13 cellular contexts compared by ENCODE assay signal in genomic region chr5:13218518-13218917, GRCh38.
DNase-seq lines count a peak whose midpoint lies in the region; ATAC-seq and TF ChIP-seq lines count a peak whose summit lies in the region.
"Had no signal": no experiment of that assay in that cellular context is flagged by ENCODE, and none has a peak within 500 bp of the region (broad histone marks: within the 10 kb centered on the region; RNA-seq: fewer than 3 reads in every experiment).

No MANE protein-coding gene starts in this region.

- intact Hi-C loops in psoas muscle (cut with DNase I), result no loop called here

- H3K27me3 Mint-ChIP-seq in chondrocyte (ENCODE audit: low read depth), result no peaks in the 10 kb centered on the region
- H3K27me3 Mint-ChIP-seq: central memory CD8-positive, alpha-beta T cell; stimulated activated naive B cell treated with anti-CD40 and anti-IgM and Interleukin-4, amounts not matched to agents 10 μg/mL and 1 μg/mL and 100 μg/mL, for 72 hours had no signal

- H3K9me3 ChIP-seq in psoas muscle, result peaks cover 2% of the 10 kb centered on the region

- no peaks in the 10 kb centered on the region for H3K9me3 Mint-ChIP-seq in chondrocyte (ENCODE audit: low read depth)
- H3K9me3 Mint-ChIP-seq: central memory CD8-positive, alpha-beta T cell had no signal

- H3K36me3 ChIP-seq in psoas muscle (ENCODE audit: insufficient read depth in 1 of 2, low read depth in 1 of 2), result no peaks in the 10 kb centered on the region

- H3K4me1 ChIP-seq in psoas muscle, result no peaks in the 10 kb centered on the region

- H3K27me3 ChIP-seq in psoas muscle (ENCODE audit: insufficient read depth in 3 of 3, low read length in 2 of 3), result no peaks in the 10 kb centered on the region

- H3K4me1 Mint-ChIP-seq in chondrocyte (ENCODE audit: low read depth), result no peaks in the 10 kb centered on the region
- H3K4me1 Mint-ChIP-seq: central memory CD8-positive, alpha-beta T cell; stimulated activated naive B cell treated with anti-CD40 and anti-IgM and Interleukin-4, amounts not matched to agents 10 μg/mL and 1 μg/mL and 100 μg/mL, for 72 hours had no signal

- no peak for ATAC-seq in HG03280 (IDR thresholded peaks at IDR 0.05; ENCODE audit: unreplicated experiment)
- ATAC-seq in psoas muscle, result no peak

- 74 to 77% (median 76%) methylated on average over 2 of the region's 2 CpGs for WGBS in psoas muscle, 3 donors

- TF ChIP-seq CTCF in chondrocyte (IDR thresholded peaks at IDR 0.05) (peak; percentile 10), retinal pigment epithelial cell (conservative IDR thresholded peaks at IDR 0.05; ENCODE audit: low read depth, low read length) (peak; percentile 22), psoas muscle (IDR thresholded peaks at IDR 0.05) (no peak)

- H3K4me3 ChIP-seq in retinal pigment epithelial cell (ENCODE audit: low read length), result no peak overlapping the region
- no peak overlapping the region for H3K4me3 ChIP-seq in psoas muscle

- H3K36me3 Mint-ChIP-seq in chondrocyte (ENCODE audit: low read depth), result no peaks in the 10 kb centered on the region
- H3K36me3 Mint-ChIP-seq: stimulated activated naive B cell treated with anti-CD40 and anti-IgM and Interleukin-4, amounts not matched to agents 10 μg/mL and 1 μg/mL and 100 μg/mL, for 72 hours had no signal

- no peak overlapping the region for H3K27ac ChIP-seq in psoas muscle
- H3K27ac ChIP-seq: KMS-11 had no signal

- DNase-seq in NCI-H82 (lab: John Stamatoyannopoulos, UW), result peak; percentile 9
- DNase-seq in NCI-H82 treated with DMSO at 0.1 percent for 48 hours (lab: John Stamatoyannopoulos, UW; ENCODE audit: unreplicated experiment), result no peak
- peak; percentile 3 for DNase-seq in MV-4-11 (lab: John Stamatoyannopoulos, UW)
- no peak for DNase-seq in chondrocyte (ENCODE audit: low spot score)
- DNase-seq in retinal pigment epithelial cell (ENCODE audit: low read depth), result no peak
- no peak for DNase-seq in COR-L47 (lab: John Stamatoyannopoulos, UW)
- no peak for DNase-seq in psoas muscle
- DNase-seq: foreskin melanocyte; stimulated activated naive B cell treated with anti-CD40 and anti-IgM and Interleukin-4, amounts not matched to agents 10 μg/mL and 1 μg/mL and 100 μg/mL, for 72 hours had no signal

- H3K4me3 Mint-ChIP-seq in chondrocyte (ENCODE audit: unreplicated experiment), result no peak overlapping the region
- H3K4me3 Mint-ChIP-seq: activated T-helper 1 cell treated with anti-CD3 and anti-CD28 coated beads, Interleukin-12 subunit alpha, Interleukin-12 subunit beta, Interleukin-2, Interleukin-4 antibody, amounts not matched to agents 30 ng/mL and 10 ng/mL and 1 ng/mL, durations not matched to agents 14 hours and 24 hours and 36 hours; central memory CD8-positive, alpha-beta T cell; stimulated activated naive B cell treated with anti-CD40 and anti-IgM and Interleukin-4, amounts not matched to agents 10 μg/mL and 1 μg/mL and 100 μg/mL, for 72 hours had no signal

- H3K27ac Mint-ChIP-seq in chondrocyte (ENCODE audit: unreplicated experiment), result no peak overlapping the region
- H3K27ac Mint-ChIP-seq: activated T-helper 1 cell treated with anti-CD3 and anti-CD28 coated beads, Interleukin-12 subunit alpha, Interleukin-12 subunit beta, Interleukin-2, Interleukin-4 antibody, amounts not matched to agents 30 ng/mL and 10 ng/mL and 1 ng/mL, durations not matched to agents 14 hours and 24 hours and 36 hours; stimulated activated naive B cell treated with anti-CD40 and anti-IgM and Interleukin-4, amounts not matched to agents 10 μg/mL and 1 μg/mL and 100 μg/mL, for 72 hours had no signal

Comparison
In these comparisons a context has a peak if more than half of its experiments do, and no peak if none do; other contexts are left out.
1. DNase-seq: peak in NCI-H82 (single experiment) and MV-4-11 (single experiment); none in NCI-H82 treated with DMSO at 0.1 percent for 48 hours (single experiment), chondrocyte (single experiment), retinal pigment epithelial cell (single experiment), COR-L47 (single experiment) and psoas muscle (0 of 2).